In the genomic region with DNA sequence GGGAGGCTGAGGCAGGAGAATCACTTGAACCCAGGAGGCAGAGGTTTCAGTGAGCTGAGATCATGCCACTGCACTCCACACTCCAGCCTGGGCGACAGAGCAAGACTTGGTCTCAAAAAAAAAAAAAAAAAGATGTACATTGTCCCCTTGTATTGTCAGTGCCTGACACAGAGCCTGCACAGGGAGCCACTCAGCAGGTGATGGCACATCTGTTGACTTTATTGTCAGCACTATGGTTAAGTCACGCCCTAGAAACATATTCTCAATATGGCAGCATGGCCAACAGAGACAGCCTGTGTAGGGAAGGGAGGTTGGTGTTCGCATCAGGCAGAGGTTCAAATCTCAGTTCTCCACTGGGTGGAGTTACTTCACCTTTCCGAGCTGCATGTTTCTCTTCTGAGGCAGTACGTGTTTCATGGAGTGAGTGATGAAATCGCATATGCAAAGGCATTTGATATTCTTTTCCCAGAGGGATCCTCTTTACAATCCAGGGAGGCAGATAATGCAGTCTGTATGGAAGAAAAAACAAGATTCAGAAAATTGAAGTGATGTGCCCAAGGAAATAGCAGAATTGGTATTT, we compare ENCODE assay signal across 27 cellular contexts. TPM values are rescaled to one million over a fixed set of nuclear protein-coding genes. Genes with fewer than 3 reads are reported as not detected.
"Had no signal": no experiment of that assay in that cellular context is flagged by ENCODE, and none has a peak within 500 bp of the region (broad histone marks: within the 10 kb centered on the region; RNA-seq: fewer than 3 reads in every experiment).

No MANE protein-coding gene starts in this region.

- H3K36me3 Mint-ChIP-seq: activated CD8-positive, alpha-beta memory T cell treated with anti-CD3 and anti-CD28 coated beads, Interleukin-2, amount 10 ng/mL, durations not matched to agents 7 days and 5 days; stimulated activated effector memory CD8-positive, alpha-beta T cell treated with anti-CD3 and anti-CD28 coated beads, Interleukin-12 subunit alpha, Interleukin-12 subunit beta, amount 100 ng/mL, for 72 hours had no signal

- H3K27me3 Mint-ChIP-seq: activated CD8-positive, alpha-beta T cell treated with anti-CD3 and anti-CD28 coated beads for 36 hours; stimulated activated naive CD8-positive, alpha-beta T cell treated with anti-CD3 and anti-CD28 coated beads, Interleukin-15, amount 100 ng/mL, for 72 hours had no signal

- DNase-seq: activated CD4-positive, alpha-beta T cell treated with anti-CD3 and anti-CD28 coated beads, Interleukin-2, amount 10 ng/mL, durations not matched to agents 24 days and 14 days; activated CD8-positive, alpha-beta memory T cell treated with anti-CD3 and anti-CD28 coated beads, Interleukin-2, amount 10 ng/mL, durations not matched to agents 7 days and 5 days; activated CD8-positive, alpha-beta T cell treated with anti-CD3 and anti-CD28 coated beads for 36 hours; activated gamma-delta T cell; activated naive CD4-positive, alpha-beta T cell treated with anti-CD3 and anti-CD28 coated beads, Interleukin-2, amount 50 U/mL, for 16 hours; activated naive CD8-positive, alpha-beta T cell treated with anti-CD3 and anti-CD28 coated beads, Interleukin-2, amount 50 U/mL, for 24 hours; activated T-cell treated with anti-CD3 and anti-CD28 coated beads for 4 hours; anterior cingulate cortex; body of pancreas; caudate nucleus; effector CD4-positive, alpha-beta T cell; heart right ventricle; left colon; mesendoderm; mucosa of descending colon; nephron progenitor cell; nucleus accumbens; small intestine; stimulated activated CD4-positive, alpha-beta T cell treated with anti-CD3 and anti-CD28 coated beads, Interleukin-2, amount 100 ng/mL, for 24 hours; stimulated activated naive CD8-positive, alpha-beta T cell treated with anti-CD3 and anti-CD28 coated beads, Interleukin-15, amount 100 ng/mL, for 72 hours; tibial artery had no signal

- H3K4me1 ChIP-seq: body of pancreas had no signal

- H3K4me3 Mint-ChIP-seq: activated CD4-positive, alpha-beta T cell treated with anti-CD3 and anti-CD28 coated beads, Interleukin-2, amount 10 ng/mL, durations not matched to agents 24 days and 14 days; activated CD8-positive, alpha-beta memory T cell treated with anti-CD3 and anti-CD28 coated beads, Interleukin-2, amount 10 ng/mL, durations not matched to agents 7 days and 5 days; activated CD8-positive, alpha-beta T cell treated with anti-CD3 and anti-CD28 coated beads for 36 hours; activated naive CD8-positive, alpha-beta T cell treated with anti-CD3 and anti-CD28 coated beads, Interleukin-2, amount 50 U/mL, for 24 hours; dendritic cell treated with granulocyte-macrophage colony-stimulating factor and Interleukin-4, amounts not matched to agents 40 ng/mL and 50 ng/mL, for 4 days; nephron progenitor cell; stimulated activated effector memory CD8-positive, alpha-beta T cell treated with anti-CD3 and anti-CD28 coated beads, Interleukin-12 subunit alpha, Interleukin-12 subunit beta, amount 100 ng/mL, for 72 hours; stimulated activated naive CD8-positive, alpha-beta T cell treated with anti-CD3 and anti-CD28 coated beads, Interleukin-15, amount 100 ng/mL, for 72 hours had no signal

- ATAC-seq: activated CD8-positive, alpha-beta memory T cell treated with anti-CD3 and anti-CD28 coated beads, Interleukin-2, amount 10 ng/mL, durations not matched to agents 7 days and 5 days; activated CD8-positive, alpha-beta T cell treated with anti-CD3 and anti-CD28 coated beads for 36 hours; activated naive CD8-positive, alpha-beta T cell treated with anti-CD3 and anti-CD28 coated beads, Interleukin-2, amount 50 U/mL, for 24 hours; body of pancreas; esophagus mucosa; gastroesophageal sphincter; heart right ventricle; left colon; mucosa of descending colon; sciatic nerve; stimulated activated effector memory CD8-positive, alpha-beta T cell treated with anti-CD3 and anti-CD28 coated beads, Interleukin-12 subunit alpha, Interleukin-12 subunit beta, amount 100 ng/mL, for 72 hours; stimulated activated naive CD8-positive, alpha-beta T cell treated with anti-CD3 and anti-CD28 coated beads, Interleukin-15, amount 100 ng/mL, for 72 hours had no signal

- H3K27me3 ChIP-seq: body of pancreas, gastroesophageal sphincter, heart right ventricle, tibial artery had no signal

- H3K4me1 Mint-ChIP-seq: activated CD4-positive, alpha-beta T cell treated with anti-CD3 and anti-CD28 coated beads, Interleukin-2, amount 10 ng/mL, durations not matched to agents 24 days and 14 days; stimulated activated effector memory CD8-positive, alpha-beta T cell treated with anti-CD3 and anti-CD28 coated beads, Interleukin-12 subunit alpha, Interleukin-12 subunit beta, amount 100 ng/mL, for 72 hours had no signal

- H3K36me3 ChIP-seq: gastroesophageal sphincter, heart right ventricle, tibial artery had no signal

- H3K27ac ChIP-seq: body of pancreas, heart right ventricle had no signal

- H3K27ac Mint-ChIP-seq: activated CD4-positive, alpha-beta T cell treated with anti-CD3 and anti-CD28 coated beads, Interleukin-2, amount 10 ng/mL, durations not matched to agents 24 days and 14 days; activated CD8-positive, alpha-beta memory T cell treated with anti-CD3 and anti-CD28 coated beads, Interleukin-2, amount 10 ng/mL, durations not matched to agents 7 days and 5 days; activated CD8-positive, alpha-beta T cell treated with anti-CD3 and anti-CD28 coated beads for 36 hours; activated naive CD8-positive, alpha-beta T cell treated with anti-CD3 and anti-CD28 coated beads, Interleukin-2, amount 50 U/mL, for 24 hours; dendritic cell treated with granulocyte-macrophage colony-stimulating factor and Interleukin-4, amounts not matched to agents 40 ng/mL and 50 ng/mL, for 4 days; nephron progenitor cell; stimulated activated effector memory CD8-positive, alpha-beta T cell treated with anti-CD3 and anti-CD28 coated beads, Interleukin-12 subunit alpha, Interleukin-12 subunit beta, amount 100 ng/mL, for 72 hours; stimulated activated naive CD8-positive, alpha-beta T cell treated with anti-CD3 and anti-CD28 coated beads, Interleukin-15, amount 100 ng/mL, for 72 hours had no signal

- H3K4me3 ChIP-seq: body of pancreas, gastroesophageal sphincter, heart right ventricle, mucosa of descending colon, tibial artery had no signal

- H3K9me3 Mint-ChIP-seq: activated CD4-positive, alpha-beta T cell treated with anti-CD3 and anti-CD28 coated beads, Interleukin-2, amount 10 ng/mL, durations not matched to agents 24 days and 14 days; activated CD8-positive, alpha-beta T cell treated with anti-CD3 and anti-CD28 coated beads for 36 hours; activated naive CD8-positive, alpha-beta T cell treated with anti-CD3 and anti-CD28 coated beads, Interleukin-2, amount 50 U/mL, for 24 hours; dendritic cell treated with granulocyte-macrophage colony-stimulating factor and Interleukin-4, amounts not matched to agents 40 ng/mL and 50 ng/mL, for 4 days; nephron progenitor cell; stimulated activated effector memory CD8-positive, alpha-beta T cell treated with anti-CD3 and anti-CD28 coated beads, Interleukin-12 subunit alpha, Interleukin-12 subunit beta, amount 100 ng/mL, for 72 hours; stimulated activated naive CD8-positive, alpha-beta T cell treated with anti-CD3 and anti-CD28 coated beads, Interleukin-15, amount 100 ng/mL, for 72 hours had no signal

- H3K9me3 ChIP-seq: body of pancreas, gastroesophageal sphincter, heart right ventricle, mucosa of descending colon, tibial artery had no signal

RNA-seq across cellular contexts. Expression of gene LAMC2, which starts 20.6 kb away (rescaled TPM):
- total RNA-seq: activated CD8-positive, alpha-beta memory T cell treated with anti-CD3 and anti-CD28 coated beads, Interleukin-2, amount 10 ng/mL, durations not matched to agents 7 days and 5 days; activated CD8-positive, alpha-beta T cell treated with anti-CD3 and anti-CD28 coated beads for 36 hours; T-helper 2 cell treated with Interferon-gamma antibody and Interleukin-4, amounts not matched to agents 100 ng/mL and 5 ng/mL, for 36 hours had no signal
